ENCODE assay signal across 22 cellular contexts in genomic region chr3:197901626-197902025, GRCh38. TPM values are rescaled to one million over a fixed set of nuclear protein-coding genes. Genes with fewer than 3 reads are reported as not detected.
DNase-seq lines count a peak whose midpoint lies in the region; ATAC-seq and TF ChIP-seq lines count a peak whose summit lies in the region.
"Had no signal": no experiment of that assay in that cellular context is flagged by ENCODE, and none has a peak within 500 bp of the region (broad histone marks: within the 10 kb centered on the region; RNA-seq: fewer than 3 reads in every experiment).

No MANE protein-coding gene starts in this region.

- POLR2A ChIA-PET in MCF 10A (lab: Yijun Ruan, JAX) (interaction anchor here (0.7 kb wide), 1 partner anchor 10 kb away, joined by 3 read pairs; no protein-coding TSS in a partner anchor), PC-9 (lab: Charles Lee; ENCODE audit: unreplicated experiment) (no interaction called here)

- H3K79me2 ChIP-seq in PC-9 (ENCODE audit: low read depth) (no peaks in the 10 kb centered on the region), GM23248 (ENCODE audit: insufficient read depth) (no peaks in the 10 kb centered on the region)

- H3K4me1 ChIP-seq in breast epithelium = no peaks in the 10 kb centered on the region
- H3K4me1 ChIP-seq in PC-9 (replicated peaks; ENCODE audit: insufficient read depth) = peaks cover 10% of the 10 kb centered on the region
- peaks cover 0 to 13% (median 11%) of the 10 kb centered on the region in 4 donors for H3K4me1 ChIP-seq in esophagus muscularis mucosa
- peaks cover 14% of the 10 kb centered on the region for H3K4me1 ChIP-seq in GM23248 (ENCODE audit: insufficient read depth)
- H3K4me1 ChIP-seq: A549; BLaER1 treated with 17β-estradiol and CSF1 and Interleukin-3, amounts not matched to agents 10 nM and 100 nM; HAP-1 had no signal

- no peak overlapping the region for H3K4me2 ChIP-seq in PC-9
- H3K4me2 ChIP-seq in GM23248 (ENCODE audit: unreplicated experiment) = no peak overlapping the region
- H3K4me2 ChIP-seq: A549; BLaER1 treated with 17β-estradiol and CSF1 and Interleukin-3, amounts not matched to agents 10 nM and 100 nM; GM23338 had no signal

- no peaks in the 10 kb centered on the region for H3K27me3 Mint-ChIP-seq in MCF 10A (ENCODE audit: insufficient read depth, unreplicated experiment)
- H3K27me3 Mint-ChIP-seq in stimulated activated naive B cell treated with anti-CD40 and anti-IgM and Interleukin-4, amounts not matched to agents 10 μg/mL and 1 μg/mL and 100 μg/mL, for 72 hours = no peaks in the 10 kb centered on the region
- no peaks in the 10 kb centered on the region for H3K27me3 Mint-ChIP-seq in chondrocyte (ENCODE audit: low read depth)
- H3K27me3 Mint-ChIP-seq: CD4-positive, alpha-beta T cell had no signal

- DNase-seq in MCF 10A (ENCODE audit: unreplicated experiment) (peak; percentile 43), breast epithelium (ENCODE audit: low spot score in 2 of 2) (no peak), PC-9 (peak; percentile 31 to 49), esophagus muscularis mucosa (ENCODE audit: extremely low spot score) (peak; percentile 45), GM23248 (no peak), DMS 273 (lab: John Stamatoyannopoulos, UW; ENCODE audit: unreplicated experiment) (no peak), chondrocyte (ENCODE audit: low spot score) (no peak)
- no peak for DNase-seq in stimulated activated naive B cell treated with anti-CD40 and anti-IgM and Interleukin-4, amounts not matched to agents 10 μg/mL and 1 μg/mL and 100 μg/mL, for 72 hours
- DNase-seq: ACHN; AML-193; BE2C; CD4-positive, alpha-beta T cell; CD8-positive, alpha-beta memory T cell; DMS53; DMS79 treated with DMSO at 0.1 percent for 48 hours; HFFc6 had no signal

- TF ChIP-seq POLR2A in breast epithelium (IDR thresholded peaks at IDR 0.05) (no peak), esophagus muscularis mucosa (IDR thresholded peaks at IDR 0.05; ENCODE audit: low read depth) (no peak)

- WGBS in esophagus muscularis mucosa = 92% methylated on average over 4 of the region's 4 CpGs
- 80 to 93% methylated on average over 4 of the region's 4 CpGs for WGBS in GM23248 (ENCODE audit: low coverage in 1 of 2, low lambda C conversion rate in 2 of 2, missing lambda C conversion rate in 2 of 2), 2 experiments

- H3K4me3 Mint-ChIP-seq in MCF 10A (ENCODE audit: unreplicated experiment) = no peak overlapping the region
- no peak overlapping the region for H3K4me3 Mint-ChIP-seq in stimulated activated naive B cell treated with anti-CD40 and anti-IgM and Interleukin-4, amounts not matched to agents 10 μg/mL and 1 μg/mL and 100 μg/mL, for 72 hours
- H3K4me3 Mint-ChIP-seq in chondrocyte (ENCODE audit: unreplicated experiment) = no peak overlapping the region
- H3K4me3 Mint-ChIP-seq: CD14-positive monocyte; CD4-positive, alpha-beta T cell; GM23338; HFFc6 had no signal

- no peak for TF ChIP-seq EP300 in esophagus muscularis mucosa (IDR thresholded peaks at IDR 0.05)

- no peak for ATAC-seq in stimulated activated naive B cell treated with anti-CD40 and anti-IgM and Interleukin-4, amounts not matched to agents 10 μg/mL and 1 μg/mL and 100 μg/mL, for 72 hours (replicated peaks)
- ATAC-seq: A549, GM23338 had no signal

- H3K9me3 ChIP-seq in breast epithelium = no peaks in the 10 kb centered on the region
- 0 out of 2 replicates have a peak, but pooled peaks cover 7% of the 10 kb centered on the region for H3K9me3 ChIP-seq in PC-9 (ENCODE audit: insufficient read depth, low read depth)
- H3K9me3 ChIP-seq in esophagus muscularis mucosa = no peaks in the 10 kb centered on the region
- H3K9me3 ChIP-seq in GM23248 (ENCODE audit: low read depth) = no peaks in the 10 kb centered on the region
- H3K9me3 ChIP-seq: A549, BE2C had no signal

- H3K9ac ChIP-seq in GM23248 = no peak overlapping the region
- H3K9ac ChIP-seq: BLaER1 treated with 17β-estradiol and CSF1 and Interleukin-3, amounts not matched to agents 10 nM and 100 nM had no signal

- H3K27me3 ChIP-seq in breast epithelium = no peaks in the 10 kb centered on the region
- no peaks in the 10 kb centered on the region for H3K27me3 ChIP-seq in PC-9 (ENCODE audit: insufficient read depth, low read depth)
- no peaks in the 10 kb centered on the region for H3K27me3 ChIP-seq in esophagus muscularis mucosa
- H3K27me3 ChIP-seq in GM23248 (replicated peaks; ENCODE audit: insufficient read depth) = no peaks in the 10 kb centered on the region
- H3K27me3 ChIP-seq: BLaER1 treated with 17β-estradiol and CSF1 and Interleukin-3, amounts not matched to agents 10 nM and 100 nM had no signal

- CTCF ChIA-PET in MCF 10A (lab: Yijun Ruan, JAX) = interaction anchor here (0.6 kb wide), 2 partner anchors 102 to 197 kb away, joined by 3 read pairs; no protein-coding TSS in a partner anchor
- CTCF ChIA-PET in PC-9 (lab: Charles Lee) = no interaction called here

- in situ Hi-C loops in GM23248 (cut with MboI) = no loop called here

- peaks cover 10% of the 10 kb centered on the region for H3K9me3 Mint-ChIP-seq in MCF 10A (ENCODE audit: unreplicated experiment)
- H3K9me3 Mint-ChIP-seq in stimulated activated naive B cell treated with anti-CD40 and anti-IgM and Interleukin-4, amounts not matched to agents 10 μg/mL and 1 μg/mL and 100 μg/mL, for 72 hours = no peaks in the 10 kb centered on the region
- peaks cover 10% of the 10 kb centered on the region for H3K9me3 Mint-ChIP-seq in chondrocyte (ENCODE audit: low read depth)
- H3K9me3 Mint-ChIP-seq: CD14-positive monocyte; CD4-positive, alpha-beta T cell; CD8-positive, alpha-beta memory T cell; GM23338 had no signal

- no peaks in the 10 kb centered on the region for H3K36me3 Mint-ChIP-seq in MCF 10A (ENCODE audit: insufficient read depth, unreplicated experiment)
- H3K36me3 Mint-ChIP-seq in stimulated activated naive B cell treated with anti-CD40 and anti-IgM and Interleukin-4, amounts not matched to agents 10 μg/mL and 1 μg/mL and 100 μg/mL, for 72 hours = peaks cover 0 to 14% of the 10 kb centered on the region in 2 donors
- no peaks in the 10 kb centered on the region for H3K36me3 Mint-ChIP-seq in chondrocyte (ENCODE audit: low read depth)
- H3K36me3 Mint-ChIP-seq: CD14-positive monocyte had no signal

- intact Hi-C loops in MCF 10A (cut with micrococcal nuclease) (no loop called here), breast epithelium (cut with DNase I; ENCODE audit: low total_unique reads) (no loop called here), PC-9 (cut with micrococcal nuclease; ENCODE audit: unreplicated experiment) (no loop called here), esophagus muscularis mucosa (cut with DNase I) (no loop called here)

- peaks cover 15% of the 10 kb centered on the region for H3F3A ChIP-seq in PC-9 (ENCODE audit: insufficient read depth, low read depth)
- peaks cover 21% of the 10 kb centered on the region for H3F3A ChIP-seq in GM23248 (ENCODE audit: insufficient read depth)

- no peak overlapping the region for H2AFZ ChIP-seq in PC-9
- no peak overlapping the region for H2AFZ ChIP-seq in GM23248
- H2AFZ ChIP-seq: GM23338 had no signal

- no peaks in the 10 kb centered on the region for H4K20me1 ChIP-seq in PC-9 (ENCODE audit: insufficient read depth)
- H4K20me1 ChIP-seq in GM23248 (ENCODE audit: insufficient read depth) = no peaks in the 10 kb centered on the region
- H4K20me1 ChIP-seq: BLaER1 treated with 17β-estradiol and CSF1 and Interleukin-3, amounts not matched to agents 10 nM and 100 nM had no signal

- BruUV-seq in MCF 10A (replicated peaks; lab: Mats Ljungman, UMichigan) (no TSS peak), PC-9 (replicated peaks; lab: Mats Ljungman, UMichigan) (no TSS peak)

- H3K4me1 Mint-ChIP-seq in MCF 10A (ENCODE audit: insufficient read depth, unreplicated experiment) (no peaks in the 10 kb centered on the region), chondrocyte (ENCODE audit: low read depth) (peaks cover 6% of the 10 kb centered on the region)
- peaks cover 6 to 8% of the 10 kb centered on the region in 2 donors for H3K4me1 Mint-ChIP-seq in stimulated activated naive B cell treated with anti-CD40 and anti-IgM and Interleukin-4, amounts not matched to agents 10 μg/mL and 1 μg/mL and 100 μg/mL, for 72 hours

- TF ChIP-seq CTCF in MCF 10A (IDR thresholded peaks at IDR 0.05; ENCODE audit: unreplicated experiment) (no peak), breast epithelium (IDR thresholded peaks at IDR 0.05) (no peak), PC-9 (conservative IDR thresholded peaks at IDR 0.05) (no peak), esophagus muscularis mucosa (IDR thresholded peaks at IDR 0.05) (no peak), chondrocyte (IDR thresholded peaks at IDR 0.05) (no peak)

- H3K27ac ChIP-seq in breast epithelium (no peak overlapping the region), PC-9 (no peak overlapping the region), esophagus muscularis mucosa (replicated peaks in 1 of 4) (no peak overlapping the region), GM23248 (no peak overlapping the region)
- H3K27ac ChIP-seq: 22Rv1; A549; BLaER1 treated with 17β-estradiol and CSF1 and Interleukin-3, amounts not matched to agents 10 nM and 100 nM had no signal

- H3K9me2 ChIP-seq in PC-9 (ENCODE audit: insufficient read depth) (no peaks in the 10 kb centered on the region), GM23248 (ENCODE audit: insufficient read depth) (no peaks in the 10 kb centered on the region)

- H3K27ac Mint-ChIP-seq in MCF 10A (ENCODE audit: low read depth, unreplicated experiment) (no peak overlapping the region), chondrocyte (ENCODE audit: unreplicated experiment) (no peak overlapping the region)
- H3K27ac Mint-ChIP-seq in stimulated activated naive B cell treated with anti-CD40 and anti-IgM and Interleukin-4, amounts not matched to agents 10 μg/mL and 1 μg/mL and 100 μg/mL, for 72 hours = peak overlapping the region; percentile 63
- H3K27ac Mint-ChIP-seq: CD14-positive monocyte; CD4-positive, alpha-beta T cell; CD8-positive, alpha-beta memory T cell; GM23338; HFFc6 had no signal

- H3K36me3 ChIP-seq in breast epithelium (no peaks in the 10 kb centered on the region), PC-9 (ENCODE audit: low read depth) (no peaks in the 10 kb centered on the region), esophagus muscularis mucosa (no peaks in the 10 kb centered on the region), GM23248 (ENCODE audit: low read depth) (no peaks in the 10 kb centered on the region)
- H3K36me3 ChIP-seq: BE2C; BLaER1 treated with 17β-estradiol and CSF1 and Interleukin-3, amounts not matched to agents 10 nM and 100 nM; HAP-1 had no signal

- H3K4me3 ChIP-seq in breast epithelium = no peak overlapping the region
- H3K4me3 ChIP-seq in PC-9 = no peak overlapping the region
- no peak overlapping the region for H3K4me3 ChIP-seq in esophagus muscularis mucosa
- no peak overlapping the region for H3K4me3 ChIP-seq in GM23248
- H3K4me3 ChIP-seq: A549; BLaER1 treated with 17β-estradiol and CSF1 and Interleukin-3, amounts not matched to agents 10 nM and 100 nM; GM23338; HAP-1 had no signal

RNA-seq across cellular contexts. Expression of gene RPL35A, which starts 48.4 kb away (rescaled TPM):
- total RNA-seq in MCF 10A (2022) = 1,642 and 1,967 TPM in 2 replicates
- 100 to 1,000 TPM; 650 to 918 (median 888) TPM for total RNA-seq in breast epithelium
- total RNA-seq in PC-9 (2021) = 1,816 and 1,880 TPM in 2 replicates
- 100 to 1,000 TPM; 527 to 724 (median 570) TPM for total RNA-seq in esophagus muscularis mucosa
- total RNA-seq in GM23248 (2014; rRNA removed; shearing (Covaris generic)) = 405 and 468 TPM in 2 replicates
- 765 and 803 TPM in 2 replicates for polyA plus RNA-seq in GM23248 (2016; fragmentation: Nextera tagmentation; extraction: Ambion mirVana)
- total RNA-seq in chondrocyte = 657 to 708 TPM (median 675 TPM) in 3 replicates

RNA-seq across cellular contexts. Expression of gene LMLN, which starts 58.4 kb away (rescaled TPM):
- total RNA-seq in MCF 10A (2022) = 8.0 and 11.2 TPM in 2 replicates
- total RNA-seq in breast epithelium = 10 to 100 TPM in 1 of 3 donors, 1 to 10 TPM in 2; 3.9 to 12.0 (median 5.0) TPM
- total RNA-seq in PC-9 (2021) = 19.8 and 21.1 TPM in 2 replicates
- 1 to 10 TPM; 4.1 to 5.5 (median 4.6) TPM for total RNA-seq in esophagus muscularis mucosa
- 3.1 and 3.4 TPM in 2 replicates for total RNA-seq in GM23248 (2014; rRNA removed; shearing (Covaris generic))
- 5.8 and 6.2 TPM in 2 replicates for polyA plus RNA-seq in GM23248 (2016; fragmentation: Nextera tagmentation; extraction: Ambion mirVana)
- total RNA-seq in chondrocyte = 7.0 to 11.4 TPM (median 7.7 TPM) in 3 replicates

Comparison
In these comparisons a context has a peak if more than half of its experiments do, and no peak if none do; other contexts are left out.
1. DNase-seq: peak in MCF 10A (single experiment), PC-9 (2 of 2) and esophagus muscularis mucosa (single experiment); none in breast epithelium (0 of 2), stimulated activated naive B cell treated with anti-CD40 and anti-IgM and Interleukin-4, amounts not matched to agents 10 μg/mL and 1 μg/mL and 100 μg/mL, for 72 hours (single experiment), GM23248 (single experiment), DMS 273 (single experiment) and chondrocyte (single experiment).